8 cellular contexts compared by ENCODE assay signal in genomic region chr17:16419929-16420271, GRCh38. TPM values are rescaled to one million over a fixed set of nuclear protein-coding genes. Genes with fewer than 3 reads are reported as not detected.
DNase-seq lines count a peak whose midpoint lies in the region; ATAC-seq, FAIRE-seq and TF ChIP-seq lines count a peak whose summit lies in the region.

No MANE protein-coding gene starts in this region.

- H3K9me3 ChIP-seq in keratinocyte (ENCODE audit: control insufficient read depth, low read depth, low read length): no peaks in the 10 kb centered on the region

- H3K9ac ChIP-seq in keratinocyte (ENCODE audit: control insufficient read depth, extremely low read depth, insufficient read depth, low read length): peak overlapping the region; percentile 4

- H3K27ac Mint-ChIP-seq in activated T-helper 1 cell treated with anti-CD3 and anti-CD28 coated beads, Interleukin-12 subunit alpha, Interleukin-12 subunit beta, Interleukin-2, Interleukin-4 antibody, amounts not matched to agents 30 ng/mL and 10 ng/mL and 1 ng/mL, durations not matched to agents 14 hours and 24 hours and 36 hours: peak overlapping the region; percentile 86

- CTCF ChIA-PET in AG04449 (lab: Yijun Ruan, JAX): interaction anchor here (1.0 to 3.4 kb wide), 3 partner anchors 8 to 56 kb away, joined by 4 to 26 read pairs (median 4); no protein-coding TSS in a partner anchor

- WGBS in lower leg skin, 2 donors: 59 to 80% methylated on average over 10 of the region's 10 CpGs

- no peaks in the 10 kb centered on the region for H3K9me3 Mint-ChIP-seq in activated T-helper 1 cell treated with anti-CD3 and anti-CD28 coated beads, Interleukin-12 subunit alpha, Interleukin-12 subunit beta, Interleukin-2, Interleukin-4 antibody, amounts not matched to agents 30 ng/mL and 10 ng/mL and 1 ng/mL, durations not matched to agents 14 hours and 24 hours and 36 hours

- H3K36me3 Mint-ChIP-seq in activated T-helper 1 cell treated with anti-CD3 and anti-CD28 coated beads, Interleukin-12 subunit alpha, Interleukin-12 subunit beta, Interleukin-2, Interleukin-4 antibody, amounts not matched to agents 30 ng/mL and 10 ng/mL and 1 ng/mL, durations not matched to agents 14 hours and 24 hours and 36 hours (ENCODE audit: low read depth): peaks cover 37% of the 10 kb centered on the region

- peak overlapping the region; percentile 54 for H3K27ac ChIP-seq in keratinocyte (ENCODE audit: control insufficient read depth, insufficient read depth, low read length)

- peak; percentile 97 for FAIRE-seq in keratinocyte (lab: Jason Lieb, UNC)

- TF ChIP-seq CTCF in AG04449 (IDR thresholded peaks at IDR 0.05; ENCODE audit: insufficient read depth, low read length, missing control alignments): no peak
- no peak for TF ChIP-seq CTCF in keratinocyte (optimal IDR thresholded peaks at IDR 0.05 in 1 of 3, IDR thresholded peaks at IDR 0.05 in 1 of 3, conservative IDR thresholded peaks at IDR 0.05 in 1 of 3; ENCODE audit: extremely low read depth in 1 of 3, insufficient read depth in 2 of 3, low read length in 3 of 3)
- TF ChIP-seq CTCF in GM20000 (IDR thresholded peaks at IDR 0.05; ENCODE audit: extremely low read depth, missing control alignments): no peak
- no peak for TF ChIP-seq CTCF in lower leg skin (IDR thresholded peaks at IDR 0.05)

- dilution Hi-C loops in keratinocyte (cut with MboI; ENCODE audit: extremely low pct_ligation_motif_present, low sequenced_read_pairs): no loop called here

- peak overlapping the region; percentile 15 for H2AFZ ChIP-seq in keratinocyte (ENCODE audit: control insufficient read depth, low read length)

- H3K9me1 ChIP-seq in keratinocyte (ENCODE audit: control insufficient read depth, extremely low read depth, insufficient read depth, low read length): peaks cover 5% of the 10 kb centered on the region

- no peaks in the 10 kb centered on the region for H4K20me1 ChIP-seq in keratinocyte (ENCODE audit: control insufficient read depth, extremely low read depth, insufficient read depth, low read length)

- peak; percentile 41 for DNase-seq in AG04449 (ENCODE audit: low read depth, low spot score)
- DNase-seq in activated T-helper 1 cell treated with anti-CD3 and anti-CD28 coated beads, Interleukin-12 subunit alpha, Interleukin-12 subunit beta, Interleukin-2, Interleukin-4 antibody, amounts not matched to agents 30 ng/mL and 10 ng/mL and 1 ng/mL, durations not matched to agents 14 hours and 24 hours and 36 hours (ENCODE audit: low spot score): peak; percentile 37
- DNase-seq in keratinocyte (ENCODE audit: low read depth, low spot score): no peak
- DNase-seq in GM20000 (ENCODE audit: low spot score): no peak
- no peak for DNase-seq in lower leg skin (ENCODE audit: low spot score in 2 of 2)
- DNase-seq in DMS53 treated with DMSO at 0.1 percent for 48 hours (lab: John Stamatoyannopoulos, UW; ENCODE audit: unreplicated experiment): no peak
- DNase-seq in globus pallidus (ENCODE audit: low spot score): no peak

- H3K4me2 ChIP-seq in keratinocyte (ENCODE audit: control insufficient read depth, extremely low read depth, insufficient read depth, low read depth, low read length): peak overlapping the region; percentile 61

- ATAC-seq in HG03442 (IDR thresholded peaks at IDR 0.05; ENCODE audit: unreplicated experiment): peak; percentile 11

- intact Hi-C loops in activated T-helper 1 cell treated with anti-CD3 and anti-CD28 coated beads, Interleukin-12 subunit alpha, Interleukin-12 subunit beta, Interleukin-2, Interleukin-4 antibody, amounts not matched to agents 30 ng/mL and 10 ng/mL and 1 ng/mL, durations not matched to agents 14 hours and 24 hours and 36 hours (cut with micrococcal nuclease): loop anchor here (10.0 kb wide), 1 partner anchor 395 kb away; no protein-coding TSS in a partner anchor
- intact Hi-C loops in lower leg skin (cut with DNase I; ENCODE audit: low total_unique reads): no loop called here

- peak overlapping the region; percentile 20; the same call in 1 of the 2 replicates for H3K4me3 ChIP-seq in AG04449 (ENCODE audit: low read depth, low read length)
- peak overlapping the region in 1 of 3 experiments; percentile 20 for H3K4me3 ChIP-seq in keratinocyte (ENCODE audit: control insufficient read depth in 2 of 3, extremely low read depth in 1 of 3, insufficient read depth in 2 of 3, low read depth in 1 of 3, low read length in 3 of 3)
- no peak overlapping the region for H3K4me3 ChIP-seq in lower leg skin (ENCODE audit: low read depth, poor library complexity, severe bottlenecking)

- H3K4me1 ChIP-seq in keratinocyte (ENCODE audit: control insufficient read depth, extremely low read depth, insufficient read depth, low read length): peaks cover 34% of the 10 kb centered on the region

- no peaks in the 10 kb centered on the region for H3K79me2 ChIP-seq in keratinocyte (ENCODE audit: control insufficient read depth, insufficient read depth, low read length)

- H3K27me3 ChIP-seq in keratinocyte (ENCODE audit: control insufficient read depth, extremely low read depth, insufficient read depth, low read length): no peaks in the 10 kb centered on the region

- peak overlapping the region; percentile 60 for H3K4me3 Mint-ChIP-seq in activated T-helper 1 cell treated with anti-CD3 and anti-CD28 coated beads, Interleukin-12 subunit alpha, Interleukin-12 subunit beta, Interleukin-2, Interleukin-4 antibody, amounts not matched to agents 30 ng/mL and 10 ng/mL and 1 ng/mL, durations not matched to agents 14 hours and 24 hours and 36 hours

- no peaks in the 10 kb centered on the region for H3K36me3 ChIP-seq in keratinocyte (ENCODE audit: control insufficient read depth in 2 of 2, extremely low read depth in 1 of 2, insufficient read depth in 2 of 2, low read length in 2 of 2)

- TF ChIP-seq POLR2A in lower leg skin (IDR thresholded peaks at IDR 0.05): no peak

- H3K27me3 Mint-ChIP-seq in activated T-helper 1 cell treated with anti-CD3 and anti-CD28 coated beads, Interleukin-12 subunit alpha, Interleukin-12 subunit beta, Interleukin-2, Interleukin-4 antibody, amounts not matched to agents 30 ng/mL and 10 ng/mL and 1 ng/mL, durations not matched to agents 14 hours and 24 hours and 36 hours (ENCODE audit: insufficient read depth): no peaks in the 10 kb centered on the region

- peaks cover 40% of the 10 kb centered on the region for H3K4me1 Mint-ChIP-seq in activated T-helper 1 cell treated with anti-CD3 and anti-CD28 coated beads, Interleukin-12 subunit alpha, Interleukin-12 subunit beta, Interleukin-2, Interleukin-4 antibody, amounts not matched to agents 30 ng/mL and 10 ng/mL and 1 ng/mL, durations not matched to agents 14 hours and 24 hours and 36 hours (ENCODE audit: low read depth)

- POLR2A ChIA-PET in AG04449 (lab: Yijun Ruan, JAX): interaction anchor here (0.5 to 3.2 kb wide), 5 partner anchors 13 to 976 kb away, joined by 3 to 27 read pairs (median 6); partner anchors contain the start of gene UBB

RNA-seq across cellular contexts. Expression of gene TRPV2, which starts 4.5 kb away (rescaled TPM):
- total RNA-seq in activated T-helper 1 cell treated with anti-CD3 and anti-CD28 coated beads, Interleukin-12 subunit alpha, Interleukin-12 subunit beta, Interleukin-2, Interleukin-4 antibody, amounts not matched to agents 30 ng/mL and 10 ng/mL and 1 ng/mL, durations not matched to agents 14 hours and 24 hours and 36 hours: 38.2 and 42.2 TPM in 2 replicates
- 0.05 to 0.09 TPM (median 0.09 TPM) in 3 replicates for polyA plus RNA-seq in keratinocyte
- not detected for polyA plus RNA-seq in keratinocyte (2011; ENCODE audit: low read depth)
- polyA plus RNA-seq in keratinocyte (2011; cell fraction: cytosol; rRNA removed): 0.18 and 0.32 TPM in 2 replicates
- polyA plus RNA-seq in keratinocyte (2011; cell fraction: nucleus; rRNA removed): 0.31 and 0.56 TPM in 2 replicates
- 0.49 TPM in 1 of 2 replicates, not detected in the other for polyA plus RNA-seq in keratinocyte (2012; ENCODE audit: low replicate concordance)
- polyA minus RNA-seq in keratinocyte: 0.49 to 0.64 TPM in 2 of 3 replicates, not detected in the other
- polyA minus RNA-seq in keratinocyte (2011; cell fraction: cytosol; rRNA and poly(A)+ RNA removed): not detected
- polyA minus RNA-seq in keratinocyte (2011; cell fraction: nucleus; rRNA and poly(A)+ RNA removed): not detected in 2 replicates
- total RNA-seq in lower leg skin: 1 to 10 TPM; 3.3 to 8.9 (median 6.9) TPM

RNA-seq across cellular contexts. Expression of gene UBB, which starts 39.0 kb away (rescaled TPM):
- 1,933 and 1,974 TPM in 2 replicates for total RNA-seq in activated T-helper 1 cell treated with anti-CD3 and anti-CD28 coated beads, Interleukin-12 subunit alpha, Interleukin-12 subunit beta, Interleukin-2, Interleukin-4 antibody, amounts not matched to agents 30 ng/mL and 10 ng/mL and 1 ng/mL, durations not matched to agents 14 hours and 24 hours and 36 hours
- 533 to 846 TPM (median 762 TPM) in 3 replicates for polyA plus RNA-seq in keratinocyte
- 1,565 TPM for polyA plus RNA-seq in keratinocyte (2011; ENCODE audit: low read depth)
- 801 and 945 TPM in 2 replicates for polyA plus RNA-seq in keratinocyte (2011; cell fraction: cytosol; rRNA removed)
- 771 and 944 TPM in 2 replicates for polyA plus RNA-seq in keratinocyte (2011; cell fraction: nucleus; rRNA removed)
- 1,038 and 1,360 TPM in 2 replicates for polyA plus RNA-seq in keratinocyte (2012; ENCODE audit: low replicate concordance)
- polyA minus RNA-seq in keratinocyte: 792 to 880 TPM (median 870 TPM) in 3 replicates
- 525 TPM for polyA minus RNA-seq in keratinocyte (2011; cell fraction: cytosol; rRNA and poly(A)+ RNA removed)
- polyA minus RNA-seq in keratinocyte (2011; cell fraction: nucleus; rRNA and poly(A)+ RNA removed): 230 and 326 TPM in 2 replicates
- 100 to 1,000 TPM; 606 to 678 (median 615) TPM for total RNA-seq in lower leg skin

Comparison
In these comparisons a context has a peak if more than half of its experiments do, and no peak if none do; other contexts are left out.
1. DNase-seq: peak in AG04449 (single experiment) and activated T-helper 1 cell treated with anti-CD3 and anti-CD28 coated beads, Interleukin-12 subunit alpha, Interleukin-12 subunit beta, Interleukin-2, Interleukin-4 antibody, amounts not matched to agents 30 ng/mL and 10 ng/mL and 1 ng/mL, durations not matched to agents 14 hours and 24 hours and 36 hours (single experiment); none in keratinocyte (single experiment), GM20000 (single experiment), lower leg skin (0 of 2), DMS53 treated with DMSO at 0.1 percent for 48 hours (single experiment) and globus pallidus (single experiment).